1 cellular context compared by ENCODE assay signal in the genomic region with DNA sequence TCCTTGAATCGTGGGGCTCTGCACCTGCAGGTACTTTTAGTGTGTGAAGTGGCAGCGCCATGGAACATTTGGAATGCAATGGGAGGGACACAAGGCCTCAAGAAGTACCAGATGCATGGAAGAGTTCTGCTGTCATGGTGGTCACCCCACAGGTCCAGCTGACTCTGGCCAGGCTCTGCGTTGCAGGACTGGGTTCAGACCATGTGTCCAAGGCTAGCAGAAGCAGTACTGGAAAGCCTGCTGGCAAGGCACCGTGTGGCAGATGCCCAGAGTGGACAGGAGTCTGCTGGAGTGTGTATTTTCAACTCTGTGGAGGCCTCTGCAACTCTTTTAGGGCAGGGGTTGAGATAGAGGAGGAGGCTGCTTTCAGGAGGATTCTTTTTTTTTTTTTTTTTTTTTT.
TF ChIP-seq lines count a peak whose summit lies in the region.

No MANE protein-coding gene starts in this region.

TF ChIP-seq in HepG2, 621 proteins besides CTCF, POLR2A, EP300 and RAD21 (continued from another document):
- TF ChIP-seq, protein P1, sequence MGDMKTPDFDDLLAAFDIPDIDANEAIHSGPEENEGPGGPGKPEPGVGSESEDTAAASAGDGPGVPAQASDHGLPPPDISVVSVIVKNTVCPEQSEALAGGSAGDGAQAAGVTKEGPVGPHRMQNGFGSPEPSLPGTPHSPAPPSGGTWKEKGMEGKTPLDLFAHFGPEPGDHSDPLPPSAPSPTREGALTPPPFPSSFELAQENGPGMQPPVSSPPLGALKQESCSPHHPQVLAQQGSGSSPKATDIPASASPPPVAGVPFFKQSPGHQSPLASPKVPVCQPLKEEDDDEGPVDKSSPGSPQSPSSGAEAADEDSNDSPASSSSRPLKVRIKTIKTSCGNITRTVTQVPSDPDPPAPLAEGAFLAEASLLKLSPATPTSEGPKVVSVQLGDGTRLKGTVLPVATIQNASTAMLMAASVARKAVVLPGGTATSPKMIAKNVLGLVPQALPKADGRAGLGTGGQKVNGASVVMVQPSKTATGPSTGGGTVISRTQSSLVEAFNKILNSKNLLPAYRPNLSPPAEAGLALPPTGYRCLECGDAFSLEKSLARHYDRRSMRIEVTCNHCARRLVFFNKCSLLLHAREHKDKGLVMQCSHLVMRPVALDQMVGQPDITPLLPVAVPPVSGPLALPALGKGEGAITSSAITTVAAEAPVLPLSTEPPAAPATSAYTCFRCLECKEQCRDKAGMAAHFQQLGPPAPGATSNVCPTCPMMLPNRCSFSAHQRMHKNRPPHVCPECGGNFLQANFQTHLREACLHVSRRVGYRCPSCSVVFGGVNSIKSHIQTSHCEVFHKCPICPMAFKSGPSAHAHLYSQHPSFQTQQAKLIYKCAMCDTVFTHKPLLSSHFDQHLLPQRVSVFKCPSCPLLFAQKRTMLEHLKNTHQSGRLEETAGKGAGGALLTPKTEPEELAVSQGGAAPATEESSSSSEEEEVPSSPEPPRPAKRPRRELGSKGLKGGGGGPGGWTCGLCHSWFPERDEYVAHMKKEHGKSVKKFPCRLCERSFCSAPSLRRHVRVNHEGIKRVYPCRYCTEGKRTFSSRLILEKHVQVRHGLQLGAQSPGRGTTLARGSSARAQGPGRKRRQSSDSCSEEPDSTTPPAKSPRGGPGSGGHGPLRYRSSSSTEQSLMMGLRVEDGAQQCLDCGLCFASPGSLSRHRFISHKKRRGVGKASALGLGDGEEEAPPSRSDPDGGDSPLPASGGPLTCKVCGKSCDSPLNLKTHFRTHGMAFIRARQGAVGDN (CRISPR knock-in tag; IDR thresholded peaks at IDR 0.05), result peak; percentile 45
